Comparison of ENCODE assay signal across 1 cellular context in genomic region chr20:49685809-49686208, GRCh38.
TF ChIP-seq lines count a peak whose summit lies in the region.

No MANE protein-coding gene starts in this region.

TF ChIP-seq in GM23338, 12 proteins besides CTCF, POLR2A, EP300 and RAD21 (continued from another document):
- TF ChIP-seq ZNF114 (CRISPR knock-in tag; IDR thresholded peaks at IDR 0.05) (no peak), STAT1 (IDR thresholded peaks at IDR 0.05; ENCODE audit: unreplicated experiment) (no peak)
